2 cellular contexts compared by ENCODE assay signal in genomic region chr11:20033806-20034205, GRCh38.
TF ChIP-seq lines count a peak whose summit lies in the region.

No MANE protein-coding gene starts in this region.

TF ChIP-seq in liver, 16 proteins besides CTCF, POLR2A, EP300 and RAD21 (continued from another document):
- no peak for TF ChIP-seq ZBTB33 (IDR thresholded peaks at IDR 0.05)
- TF ChIP-seq NR2F2 (IDR thresholded peaks at IDR 0.05) = no peak
- no peak for TF ChIP-seq REST (IDR thresholded peaks at IDR 0.05)
- no peak for TF ChIP-seq RXRA (IDR thresholded peaks at IDR 0.05)
- TF ChIP-seq JUND (IDR thresholded peaks at IDR 0.05) = no peak
- TF ChIP-seq FOXA2 (IDR thresholded peaks at IDR 0.05) = no peak
- no peak for TF ChIP-seq ATF3 (IDR thresholded peaks at IDR 0.05)
- no peak for TF ChIP-seq HNF4A (conservative IDR thresholded peaks at IDR 0.05)
- no peak for TF ChIP-seq FOXA1 (IDR thresholded peaks at IDR 0.05)
- no peak for TF ChIP-seq MAX (IDR thresholded peaks at IDR 0.05)
- TF ChIP-seq SP1 (IDR thresholded peaks at IDR 0.05) = no peak
- TF ChIP-seq EGR1 (IDR thresholded peaks at IDR 0.05; ENCODE audit: low read depth in 2 of 2) = no peak
- no peak for TF ChIP-seq HNF4G (IDR thresholded peaks at IDR 0.05)
- TF ChIP-seq TAF1 (conservative IDR thresholded peaks at IDR 0.05) = no peak
TF ChIP-seq in liver: peak in this region for 0.

TF ChIP-seq in HepG2, 621 proteins besides CTCF, POLR2A, EP300 and RAD21 (continued from another document):
- TF ChIP-seq RNF219 (CRISPR knock-in tag; IDR thresholded peaks at IDR 0.05) = no peak
